ENCODE assay signal across 11 cellular contexts in genomic region chr1:959730-960039, GRCh38. TPM values are rescaled to one million over a fixed set of nuclear protein-coding genes. Genes with fewer than 3 reads are reported as not detected.
A peak's percentile ranks its signal among the peaks of the same experiment; 100 is the strongest.
DNase-seq lines count a peak whose midpoint lies in the region; ATAC-seq and TF ChIP-seq lines count a peak whose summit lies in the region.
"Had no signal": no experiment of that assay in that cellular context is flagged by ENCODE, and none has a peak within 500 bp of the region (broad histone marks: within the 10 kb centered on the region; RNA-seq: fewer than 3 reads in every experiment).

No MANE protein-coding gene starts in this region.

- peaks cover 17% of the 10 kb centered on the region for H3K4me1 Mint-ChIP-seq in activated naive CD4-positive, alpha-beta T cell treated with anti-CD3 and anti-CD28 coated beads for 36 hours (ENCODE audit: low read depth)

- DNase-seq in activated naive CD4-positive, alpha-beta T cell treated with anti-CD3 and anti-CD28 coated beads for 36 hours: no peak
- DNase-seq in activated naive CD4-positive, alpha-beta T cell treated with Interleukin-2 at 50 U/mL for 16 hours: no peak
- DNase-seq in body of pancreas (no peak), mucosa of descending colon (no peak), upper lobe of right lung (no peak), NCI-H748 treated with DMSO at 0.1 percent for 48 hours (lab: John Stamatoyannopoulos, UW) (no peak), DMS 273 treated with DMSO at 0.1 percent for 48 hours (lab: John Stamatoyannopoulos, UW) (no peak), sciatic nerve (ENCODE audit: low spot score) (no peak)

- no peak for TF ChIP-seq POLR2A in body of pancreas (IDR thresholded peaks at IDR 0.05)

- TF ChIP-seq CTCF in body of pancreas (IDR thresholded peaks at IDR 0.05) (no peak), mucosa of descending colon (IDR thresholded peaks at IDR 0.05) (no peak), upper lobe of right lung (IDR thresholded peaks at IDR 0.05) (no peak)

- H3K4me1 ChIP-seq in body of pancreas: peaks cover 34% of the 10 kb centered on the region
- peaks cover 15% of the 10 kb centered on the region for H3K4me1 ChIP-seq in mucosa of descending colon (ENCODE audit: low read depth)
- peaks cover 21% of the 10 kb centered on the region for H3K4me1 ChIP-seq in upper lobe of right lung

- intact Hi-C loops in activated naive CD4-positive, alpha-beta T cell treated with anti-CD3 and anti-CD28 coated beads for 36 hours (cut with micrococcal nuclease): loop anchor here (1.0 to 2.0 kb wide), 3 partner anchors 8 to 157 kb away; partner anchors contain the start of gene C1orf159
- intact Hi-C loops in body of pancreas (cut with DNase I) (no loop called here), mucosa of descending colon (cut with DNase I, micrococcal nuclease) (no loop called here), upper lobe of right lung (cut with DNase I) (loop anchor here (10.0 kb wide), 1 partner anchor 55 kb away; no protein-coding TSS in a partner anchor), sciatic nerve (cut with DNase I) (no loop called here)

- ATAC-seq in body of pancreas (peak; percentile 10), mucosa of descending colon (peak; percentile 8), upper lobe of right lung (no peak), sciatic nerve (no peak)

- peaks cover 20% of the 10 kb centered on the region for H3K36me3 Mint-ChIP-seq in activated naive CD4-positive, alpha-beta T cell treated with anti-CD3 and anti-CD28 coated beads for 36 hours (ENCODE audit: low read depth)

- peak overlapping the region; percentile 98 for H3K4me3 Mint-ChIP-seq in activated naive CD4-positive, alpha-beta T cell treated with anti-CD3 and anti-CD28 coated beads for 36 hours

- H3K36me3 ChIP-seq in body of pancreas (replicated peaks in 1 of 2; ENCODE audit: insufficient read depth in 1 of 2, low read depth in 2 of 2) (peaks cover 0 to 11% of the 10 kb centered on the region in 2 donors), mucosa of descending colon (ENCODE audit: low read depth) (no peaks in the 10 kb centered on the region), upper lobe of right lung (peaks cover 22% of the 10 kb centered on the region)

- no peaks in the 10 kb centered on the region for H3K9me3 ChIP-seq in body of pancreas
- no peaks in the 10 kb centered on the region for H3K9me3 ChIP-seq in mucosa of descending colon
- H3K9me3 ChIP-seq in upper lobe of right lung: no peaks in the 10 kb centered on the region

- H3K27me3 ChIP-seq in body of pancreas (no peaks in the 10 kb centered on the region), upper lobe of right lung (no peaks in the 10 kb centered on the region)

- no peaks in the 10 kb centered on the region for H3K27me3 Mint-ChIP-seq in activated naive CD4-positive, alpha-beta T cell treated with anti-CD3 and anti-CD28 coated beads for 36 hours (ENCODE audit: low read depth)
- H3K27me3 Mint-ChIP-seq: IgD-negative memory B cell had no signal

- H3K4me3 ChIP-seq in body of pancreas (no peak overlapping the region), mucosa of descending colon (no peak overlapping the region), upper lobe of right lung (peak overlapping the region; percentile 100)

- H3K27ac Mint-ChIP-seq in activated naive CD4-positive, alpha-beta T cell treated with anti-CD3 and anti-CD28 coated beads for 36 hours: no peak overlapping the region

- H3K27ac ChIP-seq in body of pancreas (no peak overlapping the region), upper lobe of right lung (no peak overlapping the region)

- no peaks in the 10 kb centered on the region for H3K9me3 Mint-ChIP-seq in activated naive CD4-positive, alpha-beta T cell treated with anti-CD3 and anti-CD28 coated beads for 36 hours
- H3K9me3 Mint-ChIP-seq: IgD-negative memory B cell had no signal

- 14 to 28% methylated on average over 4 to 40 of the region's 40 CpGs for WGBS in body of pancreas, 2 donors

- CTCF ChIA-PET in activated naive CD4-positive, alpha-beta T cell treated with anti-CD3 and anti-CD28 coated beads for 36 hours (lab: Charles Lee): no interaction called here

RNA-seq across cellular contexts. Expression of gene NOC2L, which starts 0.6 kb away (rescaled TPM):
- total RNA-seq in activated naive CD4-positive, alpha-beta T cell treated with anti-CD3 and anti-CD28 coated beads for 36 hours: 100 to 1,000 TPM; 113 to 119 TPM
- total RNA-seq in body of pancreas (10 to 100 TPM; 30.6 to 32.3 TPM), mucosa of descending colon (10 to 100 TPM; 47.3 to 56.2 (median 54.6) TPM), upper lobe of right lung (54.5 TPM), sciatic nerve (43.7 TPM)

RNA-seq across cellular contexts. Expression of gene KLHL17, which starts 0.7 kb away (rescaled TPM):
- total RNA-seq in activated naive CD4-positive, alpha-beta T cell treated with anti-CD3 and anti-CD28 coated beads for 36 hours: 10 to 100 TPM; 19.4 to 20.2 TPM
- total RNA-seq in body of pancreas: 10 to 100 TPM in 1 of 2 donors, 1 to 10 TPM in 1; 6.0 to 29.0 TPM
- 10 to 100 TPM in 2 of 3 donors, 1 to 10 TPM in 1; 9.0 to 14.7 (median 11.0) TPM for total RNA-seq in mucosa of descending colon
- 17.0 TPM for total RNA-seq in upper lobe of right lung
- 10.6 TPM for total RNA-seq in sciatic nerve

RNA-seq across cellular contexts. Expression of gene PLEKHN1, which starts 6.6 kb away (rescaled TPM):
- total RNA-seq in activated naive CD4-positive, alpha-beta T cell treated with anti-CD3 and anti-CD28 coated beads for 36 hours: under 1 TPM; 0.52 to 0.69 TPM
- total RNA-seq in body of pancreas (not detected), mucosa of descending colon (under 1 TPM; 0.23 to 0.99 (median 0.32) TPM), upper lobe of right lung (2.1 TPM), sciatic nerve (0.40 TPM)

RNA-seq across cellular contexts. Expression of gene PERM1, which starts 22.2 kb away (rescaled TPM):
- total RNA-seq in activated naive CD4-positive, alpha-beta T cell treated with anti-CD3 and anti-CD28 coated beads for 36 hours: not detected
- total RNA-seq in body of pancreas (not detected), mucosa of descending colon (under 1 TPM in 1 of 3 donors, not detected in 2; 0.24 TPM), upper lobe of right lung (0.35 TPM), sciatic nerve (not detected)
- total RNA-seq: dermis microvascular lymphatic vessel endothelial cell; T-helper 1 cell treated with Interleukin-12 subunit alpha and Interleukin-12 subunit beta and Interleukin-4 antibody, amounts not matched to agents 30 ng/mL and 1 ng/mL, for 36 hours had no signal

RNA-seq across cellular contexts. Expression of gene SAMD11, which starts 36.0 kb away (rescaled TPM):
- total RNA-seq in activated naive CD4-positive, alpha-beta T cell treated with anti-CD3 and anti-CD28 coated beads for 36 hours: not detected
- total RNA-seq in body of pancreas (1 to 10 TPM; 2.1 to 2.3 TPM), mucosa of descending colon (1 to 10 TPM; 2.2 to 4.3 (median 2.7) TPM), upper lobe of right lung (6.0 TPM), sciatic nerve (6.4 TPM)
- total RNA-seq: T-helper 1 cell treated with Interleukin-12 subunit alpha and Interleukin-12 subunit beta and Interleukin-4 antibody, amounts not matched to agents 30 ng/mL and 1 ng/mL, for 36 hours had no signal

Comparison
In these comparisons a context has a peak if more than half of its experiments do, and no peak if none do; other contexts are left out.
1. ATAC-seq: peak in body of pancreas (single experiment) and mucosa of descending colon (single experiment); none in upper lobe of right lung (single experiment) and sciatic nerve (single experiment).
2. intact Hi-C loops: an anchor here in activated naive CD4-positive, alpha-beta T cell treated with anti-CD3 and anti-CD28 coated beads for 36 hours (1.0 to 2.0 kb wide) and upper lobe of right lung (10.0 kb wide); none called in body of pancreas, mucosa of descending colon and sciatic nerve.